8 cellular contexts compared by ENCODE assay signal in the genomic region with DNA sequence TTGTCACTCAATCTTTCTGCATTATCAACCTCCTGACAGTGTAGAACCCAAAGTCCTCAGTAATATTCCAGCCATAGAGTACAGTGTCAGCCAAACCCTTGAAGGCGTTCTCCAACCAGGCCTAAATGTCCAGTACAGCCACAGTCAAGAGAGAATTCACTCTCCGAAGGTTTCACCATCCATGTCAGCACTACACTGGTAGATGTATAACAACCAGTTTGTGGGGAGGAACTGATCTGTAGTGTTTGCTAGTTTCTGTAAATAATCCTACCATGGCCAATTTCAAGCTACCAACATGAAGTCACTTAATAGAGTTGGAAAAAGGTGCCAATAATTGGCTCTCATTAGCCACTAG. TPM values are rescaled to one million over a fixed set of nuclear protein-coding genes. Genes with fewer than 3 reads are reported as not detected.
A peak's percentile ranks its signal among the peaks of the same experiment; 100 is the strongest.
DNase-seq lines count a peak whose midpoint lies in the region; ATAC-seq, FAIRE-seq and TF ChIP-seq lines count a peak whose summit lies in the region.

No MANE protein-coding gene starts in this region.

- no peak for TF ChIP-seq EP300 in GM12878 (IDR thresholded peaks at IDR 0.05; ENCODE audit: borderline replicate concordance in 1 of 2, control insufficient read depth in 1 of 2, low read depth in 2 of 2, low read length in 2 of 2)

- no TSS peak for BruUV-seq in A673 (replicated peaks; lab: Mats Ljungman, UMichigan)
- BruUV-seq in GM12878 (replicated peaks; lab: Mats Ljungman, UMichigan), result no TSS peak

- in situ Hi-C loops in GM12878 (cut with MboI), result no loop called here

- H3K4me2 ChIP-seq in GM12878 (ENCODE audit: control insufficient read depth, insufficient read depth), result peak overlapping the region; percentile 75

- H4K20me1 ChIP-seq in GM12878 (ENCODE audit: control insufficient read depth, insufficient read depth), result no peaks in the 10 kb centered on the region

- TF ChIP-seq RAD21 in GM12878 (IDR thresholded peaks at IDR 0.05; ENCODE audit: insufficient read depth, low read depth, low read length), result no peak

- SMC1A ChIA-PET in GM12878 (lab: Charles Lee; ENCODE audit: uncharacterized antibody, unreplicated experiment), result interaction anchor here (0.8 to 2.6 kb wide), 9 partner anchors 19 to 136 kb away, joined by 3 to 17 read pairs (median 5); a partner anchor contains a TSS

- H3K79me2 ChIP-seq in GM12878 (ENCODE audit: control insufficient read depth, insufficient read depth, low read length), result peaks cover 20% of the 10 kb centered on the region

- TF ChIP-seq CTCF in A673 (conservative IDR thresholded peaks at IDR 0.05; ENCODE audit: low read depth, low read length) (no peak), HL-60 (IDR thresholded peaks at IDR 0.05; ENCODE audit: insufficient read depth, low read length) (no peak), GM12878 (IDR thresholded peaks at IDR 0.05 in 2 of 3, conservative IDR thresholded peaks at IDR 0.05 in 1 of 3; ENCODE audit: control insufficient read depth in 2 of 3, extremely low read depth in 1 of 3, insufficient read depth in 1 of 3, low read depth in 3 of 3, low read length in 3 of 3) (no peak), GM10266 (IDR thresholded peaks at IDR 0.05; ENCODE audit: control insufficient read depth, insufficient read depth, low read depth, missing control alignments) (no peak)

- H3K27ac ChIP-seq in A673 (ENCODE audit: low read depth, low read length, poor library complexity, severe bottlenecking) (peak overlapping the region; percentile 40), HL-60 (replicated peaks) (no peak overlapping the region; the same call in 1 of the 2 replicates), GM12878 (ENCODE audit: control insufficient read depth, insufficient read depth) (no peak overlapping the region)

- H3K4me3 ChIP-seq in A673 (ENCODE audit: low read depth, low read length, poor library complexity, severe bottlenecking) (peak overlapping the region; percentile 93), HL-60 (replicated peaks; ENCODE audit: insufficient read depth, low read length) (peak overlapping the region; percentile 93; the same call in 1 of the 2 replicates), GM12878 (no peak overlapping the region)

- peak overlapping the region; percentile 97 to 99 for H3K27ac Mint-ChIP-seq in natural killer cell treated with Interleukin-12 subunit alpha and Interleukin-12 subunit beta and Interleukin-15 and Interleukin-18, amount 100 ng/mL, for 72 hours

- CTCF ChIA-PET in A673 (lab: Charles Lee) (interaction anchor here (1.0 to 1.2 kb wide), 2 partner anchors 81 to 92 kb away, joined by 4 to 6 read pairs; a partner anchor contains a TSS), GM12878 (lab: Yijun Ruan, JAX) (interaction anchor here (0.7 to 6.3 kb wide), 20 partner anchors 8 to 108 kb away, joined by 3 to 54 read pairs (median 5); a partner anchor contains a TSS)

- H2AFZ ChIP-seq in GM12878 (ENCODE audit: control insufficient read depth, low read depth, low read length), result no peak overlapping the region

- intact Hi-C loops in A673 (cut with micrococcal nuclease; ENCODE audit: unreplicated experiment) (no loop called here), GM12878 (cut with micrococcal nuclease; ENCODE audit: unreplicated experiment) (loop anchor here (1.0 to 10.0 kb wide), 4 partner anchors 26 to 202 kb away; a partner anchor contains a TSS)

- H3K36me3 ChIP-seq in A673 (ENCODE audit: insufficient read depth, low read length, poor library complexity, severe bottlenecking) (peaks cover 10% of the 10 kb centered on the region), GM12878 (ENCODE audit: control insufficient read depth in 2 of 2, insufficient read depth in 2 of 2, low read length in 1 of 2) (peaks cover 2 to 15% of the 10 kb centered on the region in 2 experiments)

- peaks cover 31 to 42% of the 10 kb centered on the region in 2 donors for H3K4me1 Mint-ChIP-seq in natural killer cell treated with Interleukin-12 subunit alpha and Interleukin-12 subunit beta and Interleukin-15 and Interleukin-18, amount 100 ng/mL, for 72 hours (ENCODE audit: low read depth in 2 of 2)

- POLR2A ChIA-PET in A673 (lab: Charles Lee; ENCODE audit: low non-redundant PET), result no interaction called here
- POLR2A ChIA-PET in GM12878 (lab: Charles Lee), result interaction anchor here (0.9 to 3.6 kb wide), 10 partner anchors 12 to 83 kb away, joined by 3 to 18 read pairs (median 6); a partner anchor contains a TSS

- no peak for TF ChIP-seq POLR2A in GM12878 (IDR thresholded peaks at IDR 0.05; ENCODE audit: low read depth, low read length)

- 61% methylated on average over 2 of the region's 2 CpGs for WGBS in GM12878 (ENCODE audit: insufficient coverage, insufficient replicate concordance, low lambda C conversion rate, missing lambda C conversion rate)

- peaks cover 5% of the 10 kb centered on the region for H3K36me3 Mint-ChIP-seq in natural killer cell treated with Interleukin-12 subunit alpha and Interleukin-12 subunit beta and Interleukin-15 and Interleukin-18, amount 100 ng/mL, for 72 hours

- FAIRE-seq in GM12878 (lab: Jason Lieb, UNC), result no peak

- ATAC-seq in GM12878 (no peak), HG03354 (IDR thresholded peaks at IDR 0.05; ENCODE audit: poor library complexity, severe bottlenecking, unreplicated experiment) (no peak), HG02610 (IDR thresholded peaks at IDR 0.05; ENCODE audit: unreplicated experiment) (no peak)
- ATAC-seq in natural killer cell treated with Interleukin-12 subunit alpha and Interleukin-12 subunit beta and Interleukin-15 and Interleukin-18, amount 100 ng/mL, for 72 hours, result no peak

- H3K27me3 Mint-ChIP-seq in natural killer cell treated with Interleukin-12 subunit alpha and Interleukin-12 subunit beta and Interleukin-15 and Interleukin-18, amount 100 ng/mL, for 72 hours, result no peaks in the 10 kb centered on the region

- peaks cover 9% of the 10 kb centered on the region for H3K4me1 ChIP-seq in A673 (ENCODE audit: insufficient read depth, low read length, poor library complexity, severe bottlenecking)
- H3K4me1 ChIP-seq in GM12878 (ENCODE audit: control insufficient read depth, insufficient read depth, low read length), result peaks cover 15% of the 10 kb centered on the region

- DNase-seq in A673 (ENCODE audit: low spot score) (no peak), HL-60 (ENCODE audit: low read depth in 1 of 2, low spot score in 1 of 2) (no peak), GM12878 (ENCODE audit: low read depth, low spot score) (no peak), GM10266 (ENCODE audit: extremely low spot score) (no peak), T-helper 9 cell (no peak)
- no peak for DNase-seq in natural killer cell treated with Interleukin-12 subunit alpha and Interleukin-12 subunit beta and Interleukin-15 and Interleukin-18, amount 100 ng/mL, for 72 hours (ENCODE audit: low spot score)

- H3K27me3 ChIP-seq in A673 (replicated peaks; ENCODE audit: insufficient read depth, low read depth, low read length, poor library complexity), result no peaks in the 10 kb centered on the region
- no peaks in the 10 kb centered on the region for H3K27me3 ChIP-seq in HL-60 (ENCODE audit: insufficient read depth, poor library complexity, severe bottlenecking)
- H3K27me3 ChIP-seq in GM12878 (replicated peaks in 1 of 2; ENCODE audit: control insufficient read depth in 2 of 2, insufficient read depth in 2 of 2, low read length in 1 of 2), result no peaks in the 10 kb centered on the region

- H3K9me3 Mint-ChIP-seq in natural killer cell treated with Interleukin-12 subunit alpha and Interleukin-12 subunit beta and Interleukin-15 and Interleukin-18, amount 100 ng/mL, for 72 hours, result no peaks in the 10 kb centered on the region

- H3K4me3 Mint-ChIP-seq in natural killer cell treated with Interleukin-12 subunit alpha and Interleukin-12 subunit beta and Interleukin-15 and Interleukin-18, amount 100 ng/mL, for 72 hours, result peak overlapping the region; percentile 94

- RAD21 ChIA-PET in GM12878 (lab: Charles Lee; ENCODE audit: unreplicated experiment), result interaction anchor here (0.7 to 3.6 kb wide), 14 partner anchors 12 to 150 kb away, joined by 3 to 23 read pairs (median 6); a partner anchor contains a TSS

- no peaks in the 10 kb centered on the region for H3K9me3 ChIP-seq in A673 (ENCODE audit: low read depth, low read length, poor library complexity, severe bottlenecking)
- no peaks in the 10 kb centered on the region for H3K9me3 ChIP-seq in GM12878 (replicated peaks; ENCODE audit: control insufficient read depth, insufficient read depth, low read length)

- peak overlapping the region; percentile 85; the same call in 1 of the 2 replicates for H3K9ac ChIP-seq in GM12878 (ENCODE audit: control insufficient read depth, insufficient read depth, low read length)

RNA-seq across cellular contexts. Expression of a gene that starts 0.5 kb away (rescaled TPM):
- 21.3 and 22.4 TPM in 2 replicates for total RNA-seq in A673 (2021)
- 9.7 and 15.0 TPM in 2 replicates for total RNA-seq in GM12878 (2013; cell fraction: nucleolus; rRNA removed)
- total RNA-seq in GM12878 (2014; rRNA removed), result 11.1 and 15.4 TPM in 2 replicates
- 9.3 and 10.4 TPM in 2 replicates for total RNA-seq in GM12878 (2014; rRNA removed; fragmentation: Illumina TruSeq; extraction: Trizol)
- total RNA-seq in GM12878 (2021), result 12.6 and 12.8 TPM in 2 replicates
- 8.8 TPM for polyA plus RNA-seq in GM12878 (2011; ENCODE audit: low read depth)
- 19.3 and 21.9 TPM in 2 replicates for polyA plus RNA-seq in GM12878 (2011; rRNA removed)
- 15.4 and 17.9 TPM in 2 replicates for polyA plus RNA-seq in GM12878 (2011; cell fraction: cytosol; rRNA removed)
- 18.4 and 19.1 TPM in 2 replicates for polyA plus RNA-seq in GM12878 (2011; cell fraction: nucleus; rRNA removed)
- 9.5 and 13.8 TPM in 2 replicates for polyA plus RNA-seq in GM12878 (2012)
- polyA plus RNA-seq in GM12878 (2014; fragmentation: Illumina TruSeq; extraction: Trizol), result 10.1 and 13.5 TPM in 2 replicates
- polyA plus RNA-seq in GM12878 (2014; fragmentation: Nextera tagmentation; extraction: Ambion mirVana), result 10 to 100 TPM; 39.2 to 45.8 TPM
- polyA plus RNA-seq in GM12878 (2014; rRNA removed), result 14.2 and 27.7 TPM in 2 replicates
- 10 to 100 TPM; 38.0 to 38.9 TPM for polyA plus RNA-seq in GM12878 (2016; fragmentation: Nextera tagmentation; extraction: Ambion mirVana)
- 6.7 and 9.6 TPM in 2 replicates for polyA minus RNA-seq in GM12878 (2011; rRNA and poly(A)+ RNA removed)
- 5.4 TPM in 1 of 2 replicates, not detected in the other for polyA minus RNA-seq in GM12878 (2011; cell fraction: cytosol; rRNA and poly(A)+ RNA removed)
- polyA minus RNA-seq in GM12878 (2011; cell fraction: nucleus; rRNA and poly(A)+ RNA removed), result 11.2 and 14.9 TPM in 2 replicates
- total RNA-seq in natural killer cell treated with Interleukin-12 subunit alpha and Interleukin-12 subunit beta and Interleukin-15 and Interleukin-18, amount 100 ng/mL, for 72 hours, result 10 to 100 TPM in 1 of 2 donors, 1 to 10 TPM in 1; 9.1 to 11.3 TPM

RNA-seq across cellular contexts. Expression of a gene that starts 3.0 kb away (rescaled TPM):
- total RNA-seq in A673 (2021) (51.9 and 56.7 TPM in 2 replicates), GM12878 (2014; rRNA removed) (31.7 and 35.6 TPM in 2 replicates), GM12878 (2014; rRNA removed; fragmentation: Illumina TruSeq; extraction: Trizol) (47.4 and 49.4 TPM in 2 replicates), GM12878 (2021) (33.0 and 35.5 TPM in 2 replicates)
- total RNA-seq in GM12878 (2013; cell fraction: nucleolus; rRNA removed), result 46.5 and 49.6 TPM in 2 replicates
- 71.9 TPM for polyA plus RNA-seq in GM12878 (2011; ENCODE audit: low read depth)
- polyA plus RNA-seq in GM12878 (2011; rRNA removed) (81.0 and 81.1 TPM in 2 replicates), GM12878 (2014; fragmentation: Illumina TruSeq; extraction: Trizol) (97.5 and 107 TPM in 2 replicates), GM12878 (2014; fragmentation: Nextera tagmentation; extraction: Ambion mirVana) (100 to 1,000 TPM; 110 to 151 TPM), GM12878 (2014; rRNA removed) (63.8 and 73.8 TPM in 2 replicates), GM12878 (2016; fragmentation: Nextera tagmentation; extraction: Ambion mirVana) (100 to 1,000 TPM in 1 of 2 experiments, 10 to 100 TPM in 1; 88.5 to 103 TPM)
- polyA plus RNA-seq in GM12878 (2011; cell fraction: cytosol; rRNA removed), result 53.6 and 68.7 TPM in 2 replicates
- polyA plus RNA-seq in GM12878 (2011; cell fraction: nucleus; rRNA removed), result 31.4 and 41.7 TPM in 2 replicates
- 68.3 and 71.1 TPM in 2 replicates for polyA plus RNA-seq in GM12878 (2012)
- polyA minus RNA-seq in GM12878 (2011; rRNA and poly(A)+ RNA removed), result 29.9 and 60.0 TPM in 2 replicates
- polyA minus RNA-seq in GM12878 (2011; cell fraction: cytosol; rRNA and poly(A)+ RNA removed), result 11.2 and 15.0 TPM in 2 replicates
- 4.5 and 6.5 TPM in 2 replicates for polyA minus RNA-seq in GM12878 (2011; cell fraction: nucleus; rRNA and poly(A)+ RNA removed)
- 10 to 100 TPM; 66.2 to 95.0 TPM for total RNA-seq in natural killer cell treated with Interleukin-12 subunit alpha and Interleukin-12 subunit beta and Interleukin-15 and Interleukin-18, amount 100 ng/mL, for 72 hours

RNA-seq across cellular contexts. Expression of a gene that starts 10.8 kb away (rescaled TPM):
- total RNA-seq in A673 (2021) (0.70 and 0.75 TPM in 2 replicates), GM12878 (2014; rRNA removed) (not detected in 2 replicates), GM12878 (2014; rRNA removed; fragmentation: Illumina TruSeq; extraction: Trizol) (0.18 TPM in 1 of 2 replicates, not detected in the other), GM12878 (2021) (not detected in 2 replicates)
- total RNA-seq in GM12878 (2013; cell fraction: nucleolus; rRNA removed), result 1.5 and 1.6 TPM in 2 replicates
- 4.1 TPM for polyA plus RNA-seq in GM12878 (2011; ENCODE audit: low read depth)
- polyA plus RNA-seq in GM12878 (2011; rRNA removed) (0.07 and 0.11 TPM in 2 replicates), GM12878 (2014; fragmentation: Illumina TruSeq; extraction: Trizol) (not detected in 2 replicates), GM12878 (2014; fragmentation: Nextera tagmentation; extraction: Ambion mirVana) (under 1 TPM; 0.04 to 0.08 TPM), GM12878 (2014; rRNA removed) (0.23 TPM in 1 of 2 replicates, not detected in the other), GM12878 (2016; fragmentation: Nextera tagmentation; extraction: Ambion mirVana) (under 1 TPM; 0.44 to 0.79 TPM)
- 0.03 TPM in 1 of 2 replicates, not detected in the other for polyA plus RNA-seq in GM12878 (2011; cell fraction: cytosol; rRNA removed)
- 0.15 and 0.25 TPM in 2 replicates for polyA plus RNA-seq in GM12878 (2011; cell fraction: nucleus; rRNA removed)
- polyA plus RNA-seq in GM12878 (2012), result 2.9 and 5.0 TPM in 2 replicates
- 0.51 and 0.52 TPM in 2 replicates for polyA minus RNA-seq in GM12878 (2011; rRNA and poly(A)+ RNA removed)
- not detected in 2 replicates for polyA minus RNA-seq in GM12878 (2011; cell fraction: cytosol; rRNA and poly(A)+ RNA removed)
- polyA minus RNA-seq in GM12878 (2011; cell fraction: nucleus; rRNA and poly(A)+ RNA removed), result 0.73 and 1.9 TPM in 2 replicates
- under 1 TPM in 1 of 2 donors, not detected in 1; 0.95 TPM for total RNA-seq in natural killer cell treated with Interleukin-12 subunit alpha and Interleukin-12 subunit beta and Interleukin-15 and Interleukin-18, amount 100 ng/mL, for 72 hours

RNA-seq across cellular contexts. Expression of a gene that starts 15.8 kb away (rescaled TPM):
- total RNA-seq in A673 (2021) (257 and 266 TPM in 2 replicates), GM12878 (2014; rRNA removed) (172 and 220 TPM in 2 replicates), GM12878 (2014; rRNA removed; fragmentation: Illumina TruSeq; extraction: Trizol) (279 and 289 TPM in 2 replicates), GM12878 (2021) (163 and 164 TPM in 2 replicates)
- 43.8 and 44.2 TPM in 2 replicates for total RNA-seq in GM12878 (2013; cell fraction: nucleolus; rRNA removed)
- polyA plus RNA-seq in GM12878 (2011; ENCODE audit: low read depth), result 316 TPM
- polyA plus RNA-seq in GM12878 (2011; rRNA removed) (237 and 279 TPM in 2 replicates), GM12878 (2014; fragmentation: Illumina TruSeq; extraction: Trizol) (298 and 308 TPM in 2 replicates), GM12878 (2014; fragmentation: Nextera tagmentation; extraction: Ambion mirVana) (100 to 1,000 TPM; 838 to 991 TPM), GM12878 (2014; rRNA removed) (265 and 301 TPM in 2 replicates), GM12878 (2016; fragmentation: Nextera tagmentation; extraction: Ambion mirVana) (100 to 1,000 TPM; 307 to 335 TPM)
- 195 and 203 TPM in 2 replicates for polyA plus RNA-seq in GM12878 (2011; cell fraction: cytosol; rRNA removed)
- 94.1 and 130 TPM in 2 replicates for polyA plus RNA-seq in GM12878 (2011; cell fraction: nucleus; rRNA removed)
- polyA plus RNA-seq in GM12878 (2012), result 204 and 228 TPM in 2 replicates
- 66.7 and 78.1 TPM in 2 replicates for polyA minus RNA-seq in GM12878 (2011; rRNA and poly(A)+ RNA removed)
- 19.9 and 33.5 TPM in 2 replicates for polyA minus RNA-seq in GM12878 (2011; cell fraction: cytosol; rRNA and poly(A)+ RNA removed)
- polyA minus RNA-seq in GM12878 (2011; cell fraction: nucleus; rRNA and poly(A)+ RNA removed), result 20.9 and 30.9 TPM in 2 replicates
- total RNA-seq in natural killer cell treated with Interleukin-12 subunit alpha and Interleukin-12 subunit beta and Interleukin-15 and Interleukin-18, amount 100 ng/mL, for 72 hours, result 100 to 1,000 TPM; 196 to 199 TPM

RNA-seq across cellular contexts. Expression of a gene that starts 16.4 kb away (rescaled TPM):
- total RNA-seq in A673 (2021) (82.7 and 85.8 TPM in 2 replicates), GM12878 (2014; rRNA removed) (61.9 and 62.4 TPM in 2 replicates), GM12878 (2014; rRNA removed; fragmentation: Illumina TruSeq; extraction: Trizol) (58.6 and 61.0 TPM in 2 replicates), GM12878 (2021) (54.7 and 59.8 TPM in 2 replicates)
- total RNA-seq in GM12878 (2013; cell fraction: nucleolus; rRNA removed), result 36.5 and 40.3 TPM in 2 replicates
- polyA plus RNA-seq in GM12878 (2011; ENCODE audit: low read depth), result 62.4 TPM
- polyA plus RNA-seq in GM12878 (2011; rRNA removed) (57.3 and 80.3 TPM in 2 replicates), GM12878 (2014; fragmentation: Illumina TruSeq; extraction: Trizol) (65.9 and 97.8 TPM in 2 replicates), GM12878 (2014; fragmentation: Nextera tagmentation; extraction: Ambion mirVana) (10 to 100 TPM; 67.0 to 67.9 TPM), GM12878 (2014; rRNA removed) (40.1 and 55.1 TPM in 2 replicates), GM12878 (2016; fragmentation: Nextera tagmentation; extraction: Ambion mirVana) (10 to 100 TPM; 56.0 to 59.6 TPM)
- 62.4 and 62.5 TPM in 2 replicates for polyA plus RNA-seq in GM12878 (2011; cell fraction: cytosol; rRNA removed)
- polyA plus RNA-seq in GM12878 (2011; cell fraction: nucleus; rRNA removed), result 112 and 164 TPM in 2 replicates
- polyA plus RNA-seq in GM12878 (2012), result 66.1 and 80.1 TPM in 2 replicates
- 45.3 and 52.4 TPM in 2 replicates for polyA minus RNA-seq in GM12878 (2011; rRNA and poly(A)+ RNA removed)
- 9.2 and 14.6 TPM in 2 replicates for polyA minus RNA-seq in GM12878 (2011; cell fraction: cytosol; rRNA and poly(A)+ RNA removed)
- 46.7 and 54.3 TPM in 2 replicates for polyA minus RNA-seq in GM12878 (2011; cell fraction: nucleus; rRNA and poly(A)+ RNA removed)
- 10 to 100 TPM; 40.5 to 54.5 TPM for total RNA-seq in natural killer cell treated with Interleukin-12 subunit alpha and Interleukin-12 subunit beta and Interleukin-15 and Interleukin-18, amount 100 ng/mL, for 72 hours
